8 cellular contexts compared by ENCODE assay signal in genomic region chr14:70498191-70498590, GRCh38. TPM values are rescaled to one million over a fixed set of nuclear protein-coding genes. Genes with fewer than 3 reads are reported as not detected.
"Had no signal": no experiment of that assay in that cellular context is flagged by ENCODE, and none has a peak within 500 bp of the region (broad histone marks: within the 10 kb centered on the region; RNA-seq: fewer than 3 reads in every experiment).

No MANE protein-coding gene starts in this region.

- FAIRE-seq: HepG2, K562 had no signal

- DNase-seq: IMR-90, KBM-7, KG1 had no signal

- H3K4me3 ChIP-seq: K562 had no signal

- H3K27ac Mint-ChIP-seq: IgD-negative memory B cell had no signal

- H3K27ac ChIP-seq: HL-60 had no signal

- H3K4me3 Mint-ChIP-seq: IgD-negative memory B cell had no signal

RNA-seq across cellular contexts. Expression of gene ADAM20, which starts 36.6 kb away (rescaled TPM):
- polyA plus RNA-seq: IgD-negative memory B cell had no signal

RNA-seq across cellular contexts. Expression of gene ADAM21, which starts 46.2 kb away (rescaled TPM):
- total RNA-seq: HT-29 had no signal
